Comparison of ENCODE assay signal across 9 cellular contexts in the genomic region with DNA sequence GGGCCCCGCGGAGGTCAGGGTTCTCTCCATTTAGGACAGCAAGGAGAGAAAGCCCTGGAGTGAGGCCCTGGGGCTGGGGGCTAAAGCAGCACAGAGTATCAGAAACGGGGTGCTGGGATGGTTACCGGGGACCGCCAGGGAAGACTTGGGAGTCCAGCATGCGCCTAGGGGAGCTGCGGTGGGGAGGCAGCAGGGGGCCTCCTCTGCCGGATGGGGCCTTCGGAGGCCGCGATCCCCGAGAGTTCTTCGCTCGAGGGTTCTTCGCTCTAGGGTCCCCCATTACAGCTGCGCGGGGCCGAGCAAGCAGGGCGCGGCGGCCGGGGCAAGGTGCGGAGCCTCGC. TPM values are rescaled to one million over a fixed set of nuclear protein-coding genes. Genes with fewer than 3 reads are reported as not detected.
DNase-seq lines count a peak whose midpoint lies in the region; ATAC-seq and TF ChIP-seq lines count a peak whose summit lies in the region.
"Had no signal": no experiment of that assay in that cellular context is flagged by ENCODE, and none has a peak within 500 bp of the region (broad histone marks: within the 10 kb centered on the region; RNA-seq: fewer than 3 reads in every experiment).

No MANE protein-coding gene starts in this region.

- 11 to 13% methylated on average over 23 to 24 of the region's 24 CpGs for WGBS in heart right ventricle, 2 donors
- 36 to 40% methylated on average over 17 to 24 of the region's 24 CpGs for WGBS in mesodermal cell (ENCODE audit: insufficient coverage in 2 of 2), 2 experiments

- H3K9me3 ChIP-seq in heart right ventricle = no peaks in the 10 kb centered on the region
- H3K9me3 ChIP-seq in mesodermal cell (ENCODE audit: control insufficient read depth, low read length) = no peaks in the 10 kb centered on the region
- no peaks in the 10 kb centered on the region for H3K9me3 ChIP-seq in vagina

- no peak for TF ChIP-seq POLR2A in vagina (IDR thresholded peaks at IDR 0.05)

- peak overlapping the region in 1 of 10 donors; percentile 36 for H3K27ac ChIP-seq in heart right ventricle
- no peak overlapping the region for H3K27ac ChIP-seq in mesodermal cell (ENCODE audit: low read depth, low read length, severe bottlenecking)
- no peak overlapping the region for H3K27ac ChIP-seq in vagina

- H3K4me1 ChIP-seq in heart right ventricle (peaks cover 0 to 13% (median 5%) of the 10 kb centered on the region in 9 donors), mesodermal cell (ENCODE audit: control insufficient read depth, insufficient read depth, low read length, poor library complexity, severe bottlenecking) (peaks cover 9% of the 10 kb centered on the region), vagina (peaks cover 12% of the 10 kb centered on the region)

- POLR2A ChIA-PET in GM10248 (lab: Yijun Ruan, JAX) = no interaction called here

- DNase-seq in heart right ventricle = no peak
- DNase-seq in left ventricle myocardium superior = no peak
- DNase-seq in cardiac fibroblast (ENCODE audit: low read depth in 2 of 2) = no peak
- DNase-seq in vagina (ENCODE audit: extremely low spot score in 2 of 2) = no peak
- DNase-seq in NCI-H2029 treated with DMSO at 0.1 percent for 48 hours (lab: John Stamatoyannopoulos, UW) = no peak
- no peak for DNase-seq in GM10248 (ENCODE audit: extremely low spot score)
- DNase-seq: stimulated activated naive CD4-positive, alpha-beta T cell treated with Interleukin-2 at 50 U/mL for 16 hours had no signal

- intact Hi-C loops in heart right ventricle (cut with DNase I) (no loop called here), left ventricle myocardium superior (cut with micrococcal nuclease) (no loop called here), vagina (cut with DNase I) (no loop called here)

- ATAC-seq in heart right ventricle (peak in 1 of 8 donors; percentile 21), left ventricle myocardium superior (no peak), HG03139 (IDR thresholded peaks at IDR 0.05; ENCODE audit: unreplicated experiment) (no peak)

- CTCF ChIA-PET in GM10248 (lab: Yijun Ruan, JAX) = no interaction called here

- no peaks in the 10 kb centered on the region for H3K36me3 ChIP-seq in heart right ventricle
- no peaks in the 10 kb centered on the region for H3K36me3 ChIP-seq in mesodermal cell (ENCODE audit: control insufficient read depth, insufficient read depth, low read length)
- H3K36me3 ChIP-seq in vagina = no peaks in the 10 kb centered on the region

- H3K4me3 ChIP-seq in heart right ventricle (peak overlapping the region; percentile 28 to 52 (median 42)), cardiac fibroblast (replicated peaks in 1 of 2; ENCODE audit: low read depth in 2 of 2, low read length in 2 of 2) (peak overlapping the region; percentile 59 to 62), mesodermal cell (ENCODE audit: extremely low read depth, insufficient read depth, low read length, poor library complexity, severe bottlenecking) (peak overlapping the region; percentile 53), vagina (peak overlapping the region; percentile 51 to 57)

- H3K27me3 ChIP-seq in heart right ventricle = peaks cover 17 to 46% (median 38%) of the 10 kb centered on the region in 7 donors
- no peaks in the 10 kb centered on the region for H3K27me3 ChIP-seq in vagina

- no peak for TF ChIP-seq CTCF in heart right ventricle (IDR thresholded peaks at IDR 0.05)
- TF ChIP-seq CTCF in cardiac fibroblast (IDR thresholded peaks at IDR 0.05; ENCODE audit: low read depth, low read length) = no peak
- no peak for TF ChIP-seq CTCF in vagina (IDR thresholded peaks at IDR 0.05)
- TF ChIP-seq CTCF in GM10248 (IDR thresholded peaks at IDR 0.05; ENCODE audit: control extremely low read depth, extremely low read depth, low read depth, missing control alignments) = no peak

RNA-seq across cellular contexts. Expression of gene APBA2, which starts 0.5 kb away (rescaled TPM):
- total RNA-seq in heart right ventricle (under 1 TPM; 0.16 to 0.85 (median 0.49) TPM), left ventricle myocardium superior (1.2 TPM), vagina (19.6 TPM)
- under 1 TPM; 0.16 to 0.37 TPM for polyA plus RNA-seq in heart right ventricle
- 25.7 TPM for polyA plus RNA-seq in mesodermal cell (2013, experiment 1 of 2)
- 18.6 TPM for polyA plus RNA-seq in mesodermal cell (2013, experiment 2 of 2)

RNA-seq across cellular contexts. Expression of gene GOLGA6L7, which starts 36.8 kb away (rescaled TPM):
- not detected for total RNA-seq in heart right ventricle
- polyA plus RNA-seq in heart right ventricle = not detected
- total RNA-seq in left ventricle myocardium superior = not detected
- polyA plus RNA-seq in mesodermal cell (2013, experiment 1 of 2) = not detected
- polyA plus RNA-seq in mesodermal cell (2013, experiment 2 of 2) = not detected
- total RNA-seq in vagina = not detected
